1 cellular context compared by ENCODE assay signal in genomic region chr3:71131893-71132314, GRCh38.
TF ChIP-seq lines count a peak whose summit lies in the region.

No MANE protein-coding gene starts in this region.

TF ChIP-seq in GM23338, 12 proteins besides CTCF, POLR2A, EP300 and RAD21 (continued from another document):
- TF ChIP-seq ETS1 (IDR thresholded peaks at IDR 0.05) (no peak), ZNF114 (CRISPR knock-in tag; IDR thresholded peaks at IDR 0.05) (no peak)
TF ChIP-seq in GM23338: peak in this region for 0.
